ENCODE assay signal across 25 cellular contexts in the genomic region with DNA sequence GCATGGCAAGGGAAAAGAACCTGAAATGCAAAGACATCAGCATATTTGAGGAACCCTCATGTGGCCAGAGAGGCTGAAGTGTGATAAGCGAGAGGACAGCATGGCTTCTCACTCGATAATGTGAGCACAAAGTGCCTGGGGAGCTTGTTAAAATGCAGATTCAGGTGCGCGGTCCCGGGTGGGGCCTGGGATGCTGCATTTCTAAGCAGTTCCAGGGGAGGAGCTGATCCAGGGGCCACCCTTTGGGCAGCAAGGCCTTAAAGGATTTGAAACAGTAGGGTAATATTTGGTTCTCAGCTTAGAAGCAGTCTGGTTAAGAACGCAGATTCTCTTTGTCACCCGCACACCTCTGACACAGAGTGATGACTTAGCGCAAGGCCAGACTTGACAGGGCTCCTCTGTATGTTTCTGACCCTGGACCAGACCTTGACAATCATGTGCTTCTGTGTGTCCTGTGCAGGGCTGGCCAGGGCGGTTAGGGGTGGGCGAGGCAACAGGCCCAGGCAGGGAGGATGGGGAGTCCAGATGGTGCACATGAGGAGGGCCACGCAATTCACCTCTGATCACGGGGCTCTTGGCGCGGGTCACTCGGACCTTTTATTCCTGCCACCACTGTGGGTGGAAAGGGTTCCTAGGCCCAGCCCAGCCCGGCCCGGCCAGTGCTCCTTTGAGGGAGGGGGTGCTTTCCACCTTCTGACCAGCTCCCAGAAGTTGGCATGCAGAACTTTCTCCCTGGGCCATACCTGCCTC.
"Had no signal": no experiment of that assay in that cellular context is flagged by ENCODE, and none has a peak within 500 bp of the region (broad histone marks: within the 10 kb centered on the region; RNA-seq: fewer than 3 reads in every experiment).

No MANE protein-coding gene starts in this region.

- H3K4me3 ChIP-seq: cardiac muscle cell, hepatocyte, left lung, lung, spleen, thoracic aorta, upper lobe of left lung had no signal

- H3K27me3 ChIP-seq: cardiac muscle cell, hepatocyte, left lung, upper lobe of left lung had no signal

- H3K27ac Mint-ChIP-seq: activated CD4-positive, alpha-beta memory T cell treated with anti-CD3 and anti-CD28 coated beads, Interleukin-2, amount 10 ng/mL, durations not matched to agents 7 days and 5 days; activated CD4-positive, alpha-beta T cell treated with anti-CD3 and anti-CD28 coated beads, Interleukin-2, amount 10 ng/mL, durations not matched to agents 24 days and 14 days; activated naive CD4-positive, alpha-beta T cell treated with anti-CD3 and anti-CD28 coated beads for 36 hours; activated naive CD8-positive, alpha-beta T cell treated with anti-CD3 and anti-CD28 coated beads, Interleukin-2, amount 10 ng/mL, durations not matched to agents 7 days and 5 days; activated T-cell treated with anti-CD3 and anti-CD28 coated beads, Interleukin-2, amount 50 U/mL, for 72 hours; immature natural killer cell; naive thymus-derived CD4-positive, alpha-beta T cell; progenitor cell of endocrine pancreas had no signal

- H3K79me2 ChIP-seq: hepatocyte had no signal

- H3K9me3 ChIP-seq: left lung, spleen, thoracic aorta, upper lobe of left lung had no signal

- H3K9me3 Mint-ChIP-seq: activated CD4-positive, alpha-beta memory T cell treated with anti-CD3 and anti-CD28 coated beads, Interleukin-2, amount 10 ng/mL, durations not matched to agents 7 days and 5 days; activated CD4-positive, alpha-beta T cell treated with anti-CD3 and anti-CD28 coated beads, Interleukin-2, amount 10 ng/mL, durations not matched to agents 24 days and 14 days; activated naive CD4-positive, alpha-beta T cell treated with anti-CD3 and anti-CD28 coated beads for 36 hours; activated naive CD8-positive, alpha-beta T cell treated with anti-CD3 and anti-CD28 coated beads, Interleukin-2, amount 10 ng/mL, durations not matched to agents 7 days and 5 days; activated T-cell treated with anti-CD3 and anti-CD28 coated beads, Interleukin-2, amount 50 U/mL, for 72 hours; immature natural killer cell; naive thymus-derived CD4-positive, alpha-beta T cell; neural crest cell had no signal

- DNase-seq: activated CD4-positive, alpha-beta memory T cell treated with anti-CD3 and anti-CD28 coated beads, Interleukin-2, amount 10 ng/mL, durations not matched to agents 7 days and 5 days; activated CD4-positive, alpha-beta T cell treated with anti-CD3 and anti-CD28 coated beads, Interleukin-2, amount 10 ng/mL, durations not matched to agents 24 days and 14 days; activated effector memory CD4-positive, alpha-beta T cell treated with Interleukin-2 at 50 U/mL for 16 hours; activated naive CD4-positive, alpha-beta T cell treated with anti-CD3 and anti-CD28 coated beads for 36 hours; activated naive CD8-positive, alpha-beta T cell treated with anti-CD3 and anti-CD28 coated beads, Interleukin-2, amount 10 ng/mL, durations not matched to agents 7 days and 5 days; activated T-cell treated with anti-CD3 and anti-CD28 coated beads, Interleukin-2, amount 50 U/mL, for 72 hours; amniotic stem cell; dermis blood vessel endothelial cell; effector CD8-positive, alpha-beta T cell; foreskin melanocyte; immature natural killer cell; kidney glomerular epithelial cell; left lung; naive thymus-derived CD4-positive, alpha-beta T cell; stimulated activated CD4-positive, alpha-beta T cell treated with anti-CD3 and anti-CD28 coated beads, Interleukin-4, amount 100 ng/mL, for 24 hours; stimulated activated naive CD4-positive, alpha-beta T cell treated with Interleukin-2 at 50 U/mL for 16 hours; T-helper 2 cell; upper lobe of left lung had no signal

- H2AFZ ChIP-seq: hepatocyte had no signal

- H3K36me3 Mint-ChIP-seq: activated naive CD8-positive, alpha-beta T cell treated with anti-CD3 and anti-CD28 coated beads, Interleukin-2, amount 10 ng/mL, durations not matched to agents 7 days and 5 days; immature natural killer cell; naive thymus-derived CD4-positive, alpha-beta T cell had no signal

- H3K4me2 ChIP-seq: hepatocyte had no signal

- ATAC-seq: activated T-cell treated with anti-CD3 and anti-CD28 coated beads, Interleukin-2, amount 50 U/mL, for 72 hours; left lung; naive thymus-derived CD4-positive, alpha-beta T cell had no signal

- H3K4me3 Mint-ChIP-seq: activated CD4-positive, alpha-beta memory T cell treated with anti-CD3 and anti-CD28 coated beads, Interleukin-2, amount 10 ng/mL, durations not matched to agents 7 days and 5 days; activated CD4-positive, alpha-beta T cell treated with anti-CD3 and anti-CD28 coated beads, Interleukin-2, amount 10 ng/mL, durations not matched to agents 24 days and 14 days; activated naive CD4-positive, alpha-beta T cell treated with anti-CD3 and anti-CD28 coated beads for 36 hours; activated naive CD8-positive, alpha-beta T cell treated with anti-CD3 and anti-CD28 coated beads, Interleukin-2, amount 10 ng/mL, durations not matched to agents 7 days and 5 days; activated T-cell treated with anti-CD3 and anti-CD28 coated beads, Interleukin-2, amount 50 U/mL, for 72 hours; immature natural killer cell; naive thymus-derived CD4-positive, alpha-beta T cell; neural crest cell had no signal

- H3K36me3 ChIP-seq: cardiac muscle cell, left lung, spleen, thoracic aorta, upper lobe of left lung had no signal

- H3K27ac ChIP-seq: cardiac muscle cell, hepatocyte, left lung, spleen, thoracic aorta, upper lobe of left lung had no signal

- H3K4me1 Mint-ChIP-seq: activated CD4-positive, alpha-beta T cell treated with anti-CD3 and anti-CD28 coated beads, Interleukin-2, amount 10 ng/mL, durations not matched to agents 24 days and 14 days; activated naive CD8-positive, alpha-beta T cell treated with anti-CD3 and anti-CD28 coated beads, Interleukin-2, amount 10 ng/mL, durations not matched to agents 7 days and 5 days; immature natural killer cell had no signal

- H3K27me3 Mint-ChIP-seq: activated CD4-positive, alpha-beta T cell treated with anti-CD3 and anti-CD28 coated beads, Interleukin-2, amount 10 ng/mL, durations not matched to agents 24 days and 14 days had no signal
